9 cellular contexts compared by ENCODE assay signal in the genomic region with DNA sequence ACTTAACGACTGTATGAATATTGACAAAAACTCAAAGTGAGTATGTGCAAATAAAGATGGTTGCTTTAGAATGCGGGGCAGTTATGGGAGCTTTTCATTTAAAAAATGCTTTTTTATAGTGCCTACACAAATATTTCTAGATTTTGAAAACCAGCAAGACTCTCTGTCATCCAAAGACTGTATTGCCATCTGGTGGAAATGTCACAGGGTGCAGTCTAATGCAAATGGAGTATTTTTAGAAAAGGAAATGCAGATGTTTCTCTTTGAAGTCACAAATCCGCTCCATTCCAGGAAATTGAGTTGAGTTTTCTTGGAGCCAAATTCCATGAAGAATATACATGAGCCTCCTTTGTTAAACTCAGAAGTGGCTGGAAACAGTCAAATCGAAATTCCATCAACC. TPM values are rescaled to one million over a fixed set of nuclear protein-coding genes. Genes with fewer than 3 reads are reported as not detected.
DNase-seq lines count a peak whose midpoint lies in the region; ATAC-seq and TF ChIP-seq lines count a peak whose summit lies in the region.
"Had no signal": no experiment of that assay in that cellular context is flagged by ENCODE, and none has a peak within 500 bp of the region (broad histone marks: within the 10 kb centered on the region; RNA-seq: fewer than 3 reads in every experiment).

No MANE protein-coding gene starts in this region.

- peaks cover 38% of the 10 kb centered on the region for H3K27me3 ChIP-seq in CD4-positive, alpha-beta T cell (ENCODE audit: control insufficient read depth, insufficient read depth, low read length)

- CTCF ChIA-PET in CD4-positive, alpha-beta T cell (lab: Charles Lee) = no interaction called here

- no peaks in the 10 kb centered on the region for H3K9me3 ChIP-seq in CD4-positive, alpha-beta T cell (ENCODE audit: control insufficient read depth, low read length)

- no peaks in the 10 kb centered on the region for H3K9me3 Mint-ChIP-seq in CD4-positive, alpha-beta T cell
- H3K9me3 Mint-ChIP-seq in endothelial cell (ENCODE audit: unreplicated experiment) = no peaks in the 10 kb centered on the region
- no peaks in the 10 kb centered on the region for H3K9me3 Mint-ChIP-seq in nephron progenitor cell

- intact Hi-C loops in CD4-positive, alpha-beta T cell (cut with DNase I, micrococcal nuclease) = loop anchor here (1.0 to 5.0 kb wide), 2 partner anchors 327 to 433 kb away; a partner anchor contains a TSS

- peak; percentile 77 for ATAC-seq in CD4-positive, alpha-beta T cell (ENCODE audit: poor library complexity)
- ATAC-seq in GM19351 (IDR thresholded peaks at IDR 0.05; ENCODE audit: unreplicated experiment) (peak; percentile 56), SK-N-SH treated with all-trans-retinoic acid at 6 μM for 48 hours (peak; percentile 73), HG02981 (IDR thresholded peaks at IDR 0.05; ENCODE audit: unreplicated experiment) (no peak)

- H3K4me3 Mint-ChIP-seq in CD4-positive, alpha-beta T cell = no peak overlapping the region
- H3K4me3 Mint-ChIP-seq in endothelial cell (ENCODE audit: unreplicated experiment) (no peak overlapping the region), nephron progenitor cell (no peak overlapping the region)

- peak in 6 of 10 experiments; percentile 4 to 33 (median 20) for DNase-seq in CD4-positive, alpha-beta T cell
- DNase-seq in endothelial cell (ENCODE audit: low spot score) (peak; percentile 50), nephron progenitor cell (peak; percentile 39), cortex of kidney (lab: John Stamatoyannopoulos, UW) (no peak), NCI-H1092 (lab: John Stamatoyannopoulos, UW) (no peak)

- POLR2A ChIA-PET in CD4-positive, alpha-beta T cell (lab: Charles Lee) = no interaction called here

- peak; percentile 69 for TF ChIP-seq CTCF in CD4-positive, alpha-beta T cell (IDR thresholded peaks at IDR 0.05)
- peak; percentile 52 for TF ChIP-seq CTCF in endothelial cell (IDR thresholded peaks at IDR 0.05; ENCODE audit: unreplicated experiment)
- peak; percentile 55 for TF ChIP-seq CTCF in nephron progenitor cell (IDR thresholded peaks at IDR 0.05)

- peaks cover 50% of the 10 kb centered on the region for H3K27me3 Mint-ChIP-seq in CD4-positive, alpha-beta T cell
- H3K27me3 Mint-ChIP-seq in endothelial cell (ENCODE audit: unreplicated experiment) (peaks cover 5% of the 10 kb centered on the region), nephron progenitor cell (ENCODE audit: low read depth, poor library complexity) (peaks cover 28% of the 10 kb centered on the region)

- H3K36me3 Mint-ChIP-seq in CD4-positive, alpha-beta T cell (ENCODE audit: low read depth) = no peaks in the 10 kb centered on the region
- peaks cover 2% of the 10 kb centered on the region for H3K36me3 Mint-ChIP-seq in endothelial cell (ENCODE audit: low read depth, unreplicated experiment)
- H3K36me3 Mint-ChIP-seq in nephron progenitor cell (ENCODE audit: low read depth) = no peaks in the 10 kb centered on the region

- no peaks in the 10 kb centered on the region for H3K4me1 Mint-ChIP-seq in CD4-positive, alpha-beta T cell (ENCODE audit: low read depth)
- H3K4me1 Mint-ChIP-seq in endothelial cell (ENCODE audit: unreplicated experiment) = peaks cover 11% of the 10 kb centered on the region
- H3K4me1 Mint-ChIP-seq in nephron progenitor cell = peaks cover 18% of the 10 kb centered on the region

- H3K27ac ChIP-seq in CD4-positive, alpha-beta T cell (ENCODE audit: low read depth, low read length) = no peak overlapping the region

- H3K27ac Mint-ChIP-seq in CD4-positive, alpha-beta T cell = no peak overlapping the region
- H3K27ac Mint-ChIP-seq in endothelial cell (ENCODE audit: unreplicated experiment) (peak overlapping the region; percentile 13), nephron progenitor cell (no peak overlapping the region)

TF ChIP-seq in SK-N-SH treated with all-trans-retinoic acid at 6 μM for 48 hours, 23 proteins besides CTCF, POLR2A, EP300 and RAD21:
- TF ChIP-seq ZFP3 (CRISPR knock-in tag; IDR thresholded peaks at IDR 0.05) (no peak), ISL1 (CRISPR knock-in tag; IDR thresholded peaks at IDR 0.05) (no peak)
- TF ChIP-seq, protein P1, sequence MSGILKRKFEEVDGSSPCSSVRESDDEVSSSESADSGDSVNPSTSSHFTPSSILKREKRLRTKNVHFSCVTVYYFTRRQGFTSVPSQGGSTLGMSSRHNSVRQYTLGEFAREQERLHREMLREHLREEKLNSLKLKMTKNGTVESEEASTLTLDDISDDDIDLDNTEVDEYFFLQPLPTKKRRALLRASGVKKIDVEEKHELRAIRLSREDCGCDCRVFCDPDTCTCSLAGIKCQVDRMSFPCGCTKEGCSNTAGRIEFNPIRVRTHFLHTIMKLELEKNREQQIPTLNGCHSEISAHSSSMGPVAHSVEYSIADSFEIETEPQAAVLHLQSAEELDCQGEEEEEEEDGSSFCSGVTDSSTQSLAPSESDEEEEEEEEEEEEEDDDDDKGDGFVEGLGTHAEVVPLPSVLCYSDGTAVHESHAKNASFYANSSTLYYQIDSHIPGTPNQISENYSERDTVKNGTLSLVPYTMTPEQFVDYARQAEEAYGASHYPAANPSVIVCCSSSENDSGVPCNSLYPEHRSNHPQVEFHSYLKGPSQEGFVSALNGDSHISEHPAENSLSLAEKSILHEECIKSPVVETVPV (CRISPR knock-in tag; IDR thresholded peaks at IDR 0.05) = no peak

RNA-seq across cellular contexts. Expression of a gene that starts 2.3 kb away (rescaled TPM):
- not detected for total RNA-seq in CD4-positive, alpha-beta T cell
- total RNA-seq in endothelial cell (ENCODE audit: unreplicated experiment) = not detected
- total RNA-seq: NCI-H460 had no signal

RNA-seq across cellular contexts. Expression of a gene that starts 10.4 kb away (rescaled TPM):
- total RNA-seq in CD4-positive, alpha-beta T cell = 1 to 10 TPM; 3.9 to 4.8 TPM
- total RNA-seq in endothelial cell (ENCODE audit: unreplicated experiment) = 8.8 TPM

Comparison
In these comparisons a context has a peak if more than half of its experiments do, and no peak if none do; other contexts are left out.
1. DNase-seq: peak in CD4-positive, alpha-beta T cell (6 of 10), endothelial cell (single experiment) and nephron progenitor cell (single experiment); none in cortex of kidney (single experiment) and NCI-H1092 (single experiment).
2. Peak in every context shown above with its lines, with median percentiles within 50 percentile points of each other: CTCF ChIP-seq.